8 cellular contexts compared by ENCODE assay signal in genomic region chr2:237744613-237745249, GRCh38. TPM values are rescaled to one million over a fixed set of nuclear protein-coding genes. Genes with fewer than 3 reads are reported as not detected.
A peak's percentile ranks its signal among the peaks of the same experiment; 100 is the strongest.
DNase-seq lines count a peak whose midpoint lies in the region; ATAC-seq and TF ChIP-seq lines count a peak whose summit lies in the region.

No MANE protein-coding gene starts in this region.

- peak overlapping the region; percentile 35 for H3K27ac ChIP-seq in CD4-positive, alpha-beta memory T cell (ENCODE audit: low read depth, low read length)
- no peak overlapping the region for H3K27ac ChIP-seq in GM23338 (ENCODE audit: low read depth)

- CTCF ChIA-PET in CD4-positive, alpha-beta memory T cell (lab: Charles Lee; ENCODE audit: partially characterized antibody), result interaction anchor here (0.6 to 12.4 kb wide), 45 partner anchors 10 to 323 kb away, joined by 3 to 434 read pairs (median 4); no protein-coding TSS in a partner anchor

- DNase-seq in CD4-positive, alpha-beta memory T cell, result peak; percentile 67 to 78 (median 73)
- DNase-seq in GM23338 (ENCODE audit: low spot score) (peak; percentile 77), NCI-H524 treated with DMSO at 0.1 percent for 48 hours (lab: John Stamatoyannopoulos, UW) (peak; percentile 1), mesothelial cell of epicardium (ENCODE audit: low spot score in 2 of 2, unreplicated experiment in 2 of 2) (peak; percentile 66 to 94)
- DNase-seq in activated CD8-positive, alpha-beta memory T cell treated with anti-CD3 and anti-CD28 coated beads for 4 hours (ENCODE audit: low read depth in 2 of 2), result peak; percentile 41 to 55
- DNase-seq in effector CD8-positive, alpha-beta T cell (lab: John Stamatoyannopoulos, UW), result peak; percentile 72
- DNase-seq in stimulated activated CD8-positive, alpha-beta memory T cell treated with anti-CD3 and anti-CD28 coated beads, Interleukin-2, amount 100 ng/mL, for 48 hours (ENCODE audit: low read depth in 2 of 2), result peak; percentile 51 to 69

- H3K9me2 ChIP-seq in GM23338 (ENCODE audit: insufficient read depth), result no peaks in the 10 kb centered on the region

- peaks cover 32% of the 10 kb centered on the region for H3K4me1 ChIP-seq in CD4-positive, alpha-beta memory T cell (ENCODE audit: insufficient read depth, low read length)
- peaks cover 7% of the 10 kb centered on the region; the same call in 1 of the 2 replicates for H3K4me1 ChIP-seq in GM23338 (ENCODE audit: insufficient read depth)

- H4K20me1 ChIP-seq in GM23338 (replicated peaks; ENCODE audit: insufficient read depth), result peaks cover 17% of the 10 kb centered on the region; the same call in 1 of the 2 replicates

- TF ChIP-seq CTCF in GM23338 (conservative IDR thresholded peaks at IDR 0.05; ENCODE audit: low read depth in 2 of 2) (peak; percentile 94 to 97), mesothelial cell of epicardium (IDR thresholded peaks at IDR 0.05; ENCODE audit: unreplicated experiment) (peak; percentile 90)

- no peaks in the 10 kb centered on the region for H3F3A ChIP-seq in GM23338 (replicated peaks; ENCODE audit: low read depth)

- no peaks in the 10 kb centered on the region for H3K9me3 ChIP-seq in CD4-positive, alpha-beta memory T cell (ENCODE audit: control insufficient read depth in 1 of 2, low read length in 2 of 2)

- H3K79me2 ChIP-seq in GM23338 (replicated peaks; ENCODE audit: insufficient read depth), result peaks cover 53% of the 10 kb centered on the region

- no peaks in the 10 kb centered on the region for H3K27me3 Mint-ChIP-seq in CD4-positive, alpha-beta memory T cell
- H3K27me3 Mint-ChIP-seq in GM23338 (ENCODE audit: insufficient read depth, low read depth, poor library complexity) (peaks cover 1% of the 10 kb centered on the region), mesothelial cell of epicardium (ENCODE audit: low read depth) (no peaks in the 10 kb centered on the region)

- H3K27ac Mint-ChIP-seq in CD4-positive, alpha-beta memory T cell, result peak overlapping the region; percentile 85 to 95 (median 92)
- H3K27ac Mint-ChIP-seq in GM23338, result no peak overlapping the region
- H3K27ac Mint-ChIP-seq in mesothelial cell of epicardium, result no peak overlapping the region

- peaks cover 0 to 3% (median 0%) of the 10 kb centered on the region in 8 donors for H3K9me3 Mint-ChIP-seq in CD4-positive, alpha-beta memory T cell
- H3K9me3 Mint-ChIP-seq in GM23338 (no peaks in the 10 kb centered on the region; the same call in 2 of the 3 replicates), mesothelial cell of epicardium (no peaks in the 10 kb centered on the region)

- H3K36me3 Mint-ChIP-seq in CD4-positive, alpha-beta memory T cell, result peaks cover 21 to 54% of the 10 kb centered on the region in 2 donors
- H3K36me3 Mint-ChIP-seq in GM23338 (ENCODE audit: low read depth) (peaks cover 23% of the 10 kb centered on the region), mesothelial cell of epicardium (peaks cover 12% of the 10 kb centered on the region)

- ATAC-seq in GM23338, result peak; percentile 90
- no peak for ATAC-seq in GM18873 (IDR thresholded peaks at IDR 0.05; ENCODE audit: low FRiP score, unreplicated experiment)

- POLR2A ChIA-PET in CD4-positive, alpha-beta memory T cell (lab: Charles Lee; ENCODE audit: partially characterized antibody), result interaction anchor here (0.6 to 6.6 kb wide), 13 partner anchors 14 to 232 kb away, joined by 3 to 75 read pairs (median 4); no protein-coding TSS in a partner anchor

- H2AFZ ChIP-seq in GM23338, result no peak overlapping the region

- no peak overlapping the region for H3K4me2 ChIP-seq in GM23338

- H3K4me3 ChIP-seq in CD4-positive, alpha-beta memory T cell (ENCODE audit: low read length in 2 of 2), result no peak overlapping the region
- no peak overlapping the region for H3K4me3 ChIP-seq in GM23338

- intact Hi-C loops in CD4-positive, alpha-beta memory T cell (cut with micrococcal nuclease), result loop anchor here (1.0 to 2.0 kb wide), 4 partner anchors 49 to 232 kb away; no protein-coding TSS in a partner anchor

- peaks cover 32 to 61% (median 42%) of the 10 kb centered on the region in 4 donors for H3K4me1 Mint-ChIP-seq in CD4-positive, alpha-beta memory T cell
- peaks cover 38% of the 10 kb centered on the region for H3K4me1 Mint-ChIP-seq in GM23338
- H3K4me1 Mint-ChIP-seq in mesothelial cell of epicardium, result peaks cover 13% of the 10 kb centered on the region

- peaks cover 16% of the 10 kb centered on the region for H3K36me3 ChIP-seq in CD4-positive, alpha-beta memory T cell (ENCODE audit: insufficient read depth, low read length)
- H3K36me3 ChIP-seq in GM23338 (ENCODE audit: insufficient read depth), result peaks cover 7% of the 10 kb centered on the region; the same call in 1 of the 2 replicates

- peak overlapping the region in 1 of 8 donors; percentile 3 for H3K4me3 Mint-ChIP-seq in CD4-positive, alpha-beta memory T cell
- H3K4me3 Mint-ChIP-seq in GM23338 (no peak overlapping the region), mesothelial cell of epicardium (no peak overlapping the region)

- H3K27me3 ChIP-seq in CD4-positive, alpha-beta memory T cell (ENCODE audit: insufficient read depth, low read length), result no peaks in the 10 kb centered on the region
- H3K27me3 ChIP-seq in GM23338 (ENCODE audit: insufficient read depth), result no peaks in the 10 kb centered on the region

TF ChIP-seq in GM23338, 12 proteins besides CTCF, POLR2A, EP300 and RAD21 (continues in another document):
- no peak for TF ChIP-seq CREB1 (CRISPR knock-in tag; IDR thresholded peaks at IDR 0.05; ENCODE audit: low read depth)
- no peak for TF ChIP-seq STAT1 (IDR thresholded peaks at IDR 0.05; ENCODE audit: unreplicated experiment)
- TF ChIP-seq EZH2 (IDR thresholded peaks at IDR 0.05; ENCODE audit: low read depth, unreplicated experiment), result no peak
- no peak for TF ChIP-seq ETS1 (IDR thresholded peaks at IDR 0.05)
- TF ChIP-seq REST (IDR thresholded peaks at IDR 0.05; ENCODE audit: unreplicated experiment), result no peak
- no peak for TF ChIP-seq ZNF331 (CRISPR knock-in tag; IDR thresholded peaks at IDR 0.05; ENCODE audit: low read depth)
- TF ChIP-seq POLR2AphosphoS5 (IDR thresholded peaks at IDR 0.05; ENCODE audit: low read depth), result no peak
- TF ChIP-seq JUNB (IDR thresholded peaks at IDR 0.05; ENCODE audit: unreplicated experiment), result no peak

RNA-seq across cellular contexts. Expression of gene RBM44, which starts 53.8 kb away (rescaled TPM):
- total RNA-seq in CD4-positive, alpha-beta memory T cell, result 1 to 10 TPM in 1 of 2 experiments, under 1 TPM in 1; 0.61 to 1.1 TPM
- polyA plus RNA-seq in CD4-positive, alpha-beta memory T cell, result under 1 TPM; 0.17 to 0.33 TPM
- 0.19 and 0.87 TPM in 2 replicates for total RNA-seq in GM23338 (2014; rRNA removed; shearing (Covaris generic))
- 0.21 and 0.29 TPM in 2 replicates for polyA plus RNA-seq in GM23338 (2016; fragmentation: Nextera tagmentation; extraction: Ambion mirVana)
- total RNA-seq in mesothelial cell of epicardium, result 0.60 to 0.72 TPM (median 0.69 TPM) in 3 replicates

Comparison
In these comparisons a context has a peak if more than half of its experiments do, and no peak if none do; other contexts are left out.
1. DNase-seq: peak in every context shown above with its lines; median percentile 80 in mesothelial cell of epicardium; 77 in GM23338; 73 in CD4-positive, alpha-beta memory T cell; 72 in effector CD8-positive, alpha-beta T cell; 60 in stimulated activated CD8-positive, alpha-beta memory T cell treated with anti-CD3 and anti-CD28 coated beads, Interleukin-2, amount 100 ng/mL, for 48 hours; 48 in activated CD8-positive, alpha-beta memory T cell treated with anti-CD3 and anti-CD28 coated beads for 4 hours; 1 in NCI-H524 treated with DMSO at 0.1 percent for 48 hours.
2. H3K27ac Mint-ChIP-seq: peak in CD4-positive, alpha-beta memory T cell (7 of 7); none in GM23338 (single experiment) and mesothelial cell of epicardium (single experiment).